8 cellular contexts compared by ENCODE assay signal in the genomic region with DNA sequence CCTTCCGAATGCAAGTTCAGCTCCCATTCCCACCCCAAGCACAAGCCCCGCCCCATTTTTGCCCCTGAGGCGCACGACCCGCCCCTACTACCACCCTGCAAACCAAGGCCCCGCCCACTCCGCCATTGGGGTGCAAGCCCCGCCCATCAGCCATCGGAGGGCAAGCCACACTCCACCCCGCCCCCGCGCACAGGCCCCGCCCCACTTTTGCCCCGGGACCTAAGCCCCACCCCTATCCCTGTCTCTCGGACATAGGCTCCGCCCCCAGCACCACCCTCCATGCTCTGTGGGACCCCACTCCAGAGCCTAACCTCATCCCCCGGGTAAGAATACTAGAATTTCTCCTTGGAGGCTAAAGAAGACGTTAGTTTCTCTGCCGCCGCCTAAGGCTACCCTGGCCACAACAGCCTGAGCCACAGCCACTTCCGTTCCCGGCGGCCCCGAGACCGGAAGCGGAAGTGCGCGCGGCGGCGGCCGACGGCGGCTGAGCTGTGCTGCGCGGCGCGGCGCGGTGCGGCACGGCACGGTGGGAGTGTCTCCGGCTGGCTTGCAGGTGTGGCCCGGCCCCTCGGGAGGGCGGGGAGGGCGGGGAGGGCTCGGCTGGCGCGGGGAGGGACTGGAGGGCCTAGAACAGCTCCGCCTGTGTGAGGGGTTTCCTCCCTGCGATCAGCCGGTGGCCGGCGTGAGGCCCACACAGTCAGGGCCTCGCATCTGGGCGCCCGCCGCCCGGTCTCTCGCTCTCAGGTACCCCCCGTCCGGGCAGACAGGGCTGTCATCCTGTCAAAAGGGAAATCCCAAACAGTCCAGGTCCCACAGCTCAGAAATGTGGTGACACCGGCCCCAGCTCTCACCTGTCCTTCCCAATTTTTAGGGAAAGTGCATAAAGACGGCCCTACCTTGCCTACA.
DNase-seq lines count a peak whose midpoint lies in the region; ATAC-seq and TF ChIP-seq lines count a peak whose summit lies in the region.

A gene (plus strand): TSS at position 451 of the 906 bp plus-strand sequence. CDS start 3,444 bp downstream, outside the sequence.

- DNase-seq in 8988T, result peak; percentile 63
- DNase-seq in NCI-H2107 treated with DMSO at 0.1 percent for 48 hours (lab: John Stamatoyannopoulos, UW; ENCODE audit: unreplicated experiment), result peak; percentile 88
- DNase-seq in UCSD-AML1 (lab: John Stamatoyannopoulos, UW; ENCODE audit: unreplicated experiment), result peak; percentile 97
- DNase-seq in brain microvascular endothelial cell, result peak; percentile 88
- DNase-seq in skeletal muscle cell (ENCODE audit: low read depth), result peak; percentile 70

- peak; percentile 86 for ATAC-seq in HG03064 (IDR thresholded peaks at IDR 0.05; ENCODE audit: low read depth, unreplicated experiment)

- no peak for TF ChIP-seq CTCF in brain microvascular endothelial cell (IDR thresholded peaks at IDR 0.05; ENCODE audit: low read depth, low read length, missing control alignments)

- H3K4me3 ChIP-seq in brain microvascular endothelial cell (ENCODE audit: low read depth, low read length), result peak within 1 kb of the TSS; percentile 84
- H3K4me3 ChIP-seq in iPS-11a (ENCODE audit: low read depth, low read length), result peak within 1 kb of the TSS; percentile 86
- H3K4me3 ChIP-seq in skeletal muscle cell (ENCODE audit: low read depth, low read length), result peak within 1 kb of the TSS; percentile 97

- no peaks in the 10 kb centered on the region for H3K27me3 ChIP-seq in brain microvascular endothelial cell (replicated peaks)

- peak; percentile 77 for TF ChIP-seq POLR2A in GM18526 (IDR thresholded peaks at IDR 0.05; ENCODE audit: extremely low read depth, insufficient read length)

- no peaks in the 10 kb centered on the region for H3K36me3 ChIP-seq in brain microvascular endothelial cell (replicated peaks)

- H3K27ac ChIP-seq in brain microvascular endothelial cell, result peak within 1 kb of the TSS; percentile 94

- in situ Hi-C loops in brain microvascular endothelial cell (cut with HindIII; ENCODE audit: low pct_ligation_motif_present, low sequenced_read_pairs), result loop anchor here (10.0 kb wide), 1 partner anchor 115 kb away; a partner anchor contains a TSS

Comparison
In these comparisons a context has a peak if more than half of its experiments do, and no peak if none do; other contexts are left out.
1. Peak in every context shown above with its lines: DNase-seq, ATAC-seq, H3K4me3 ChIP-seq and H3K27ac ChIP-seq.